14 cellular contexts compared by ENCODE assay signal in the genomic region with DNA sequence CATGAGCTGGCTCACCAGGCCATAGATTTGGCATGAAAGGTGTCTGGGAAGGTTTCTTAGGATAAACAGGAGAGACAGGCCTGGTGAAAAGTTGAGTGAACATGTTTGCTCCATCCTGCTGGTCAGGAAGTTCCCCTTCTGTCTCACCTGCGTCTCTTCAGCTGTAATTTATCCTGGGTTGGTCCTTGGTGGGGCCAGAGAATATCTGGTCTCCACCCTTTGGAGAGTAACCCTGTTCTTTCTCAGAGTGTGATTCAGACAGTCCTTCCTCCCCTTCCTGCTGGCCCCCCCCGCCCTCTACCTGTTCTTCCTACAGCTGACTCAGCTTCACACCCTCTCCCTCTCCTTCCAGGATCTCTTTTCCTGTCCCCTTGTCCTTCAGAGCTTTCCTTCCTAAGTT. TPM values are rescaled to one million over a fixed set of nuclear protein-coding genes. Genes with fewer than 3 reads are reported as not detected.
DNase-seq lines count a peak whose midpoint lies in the region; ATAC-seq and TF ChIP-seq lines count a peak whose summit lies in the region.
"Had no signal": no experiment of that assay in that cellular context is flagged by ENCODE, and none has a peak within 500 bp of the region (broad histone marks: within the 10 kb centered on the region; RNA-seq: fewer than 3 reads in every experiment).

No MANE protein-coding gene starts in this region.

- H3K9me3 ChIP-seq in H9 (ENCODE audit: control insufficient read depth, low read depth, low read length) = no peaks in the 10 kb centered on the region
- no peaks in the 10 kb centered on the region for H3K9me3 ChIP-seq in hepatocyte (ENCODE audit: low read depth)
- no peaks in the 10 kb centered on the region for H3K9me3 ChIP-seq in smooth muscle cell (replicated peaks; ENCODE audit: low read depth)
- no peaks in the 10 kb centered on the region for H3K9me3 ChIP-seq in upper lobe of right lung

- peaks cover 2% of the 10 kb centered on the region for H3F3A ChIP-seq in smooth muscle cell (ENCODE audit: low read depth)

- H3K79me1 ChIP-seq in H9 (ENCODE audit: insufficient read depth, low read depth, low read length, poor library complexity, severe bottlenecking) = no peaks in the 10 kb centered on the region

- H3K36me3 ChIP-seq in hepatocyte (replicated peaks; ENCODE audit: insufficient read depth, low read depth) (no peaks in the 10 kb centered on the region), smooth muscle cell (ENCODE audit: low read depth) (no peaks in the 10 kb centered on the region), upper lobe of right lung (no peaks in the 10 kb centered on the region)

- H3K4me3 ChIP-seq in hepatocyte (no peak overlapping the region), smooth muscle cell (no peak overlapping the region), upper lobe of right lung (no peak overlapping the region)

- no peak overlapping the region for H2BK120ac ChIP-seq in H9 (ENCODE audit: low read depth, low read length, poor library complexity, severe bottlenecking)

- no peak overlapping the region for H3K23ac ChIP-seq in H9 (ENCODE audit: insufficient read length, low read depth, low read length)

- H2BK5ac ChIP-seq in H9 (ENCODE audit: insufficient read length, low read length) = no peak overlapping the region

- H3T11ph ChIP-seq in H9 (ENCODE audit: low read length) = no peak overlapping the region

- no peak overlapping the region for H3K4ac ChIP-seq in H9 (ENCODE audit: low read depth, low read length)

- H3K4me1 ChIP-seq in H9 (ENCODE audit: insufficient read depth, low read length) = peaks cover 8% of the 10 kb centered on the region; the same call in 1 of the 2 replicates
- H3K4me1 ChIP-seq in hepatocyte (ENCODE audit: insufficient read depth) = peaks cover 38% of the 10 kb centered on the region
- peaks cover 9% of the 10 kb centered on the region for H3K4me1 ChIP-seq in smooth muscle cell (ENCODE audit: low read depth)
- H3K4me1 ChIP-seq in upper lobe of right lung = peaks cover 35% of the 10 kb centered on the region

- TF ChIP-seq CTCF in H9 (conservative IDR thresholded peaks at IDR 0.05) (no peak), WTC11 (IDR thresholded peaks at IDR 0.05) (no peak), hepatocyte (IDR thresholded peaks at IDR 0.05; ENCODE audit: poor library complexity) (no peak), smooth muscle cell (IDR thresholded peaks at IDR 0.05; ENCODE audit: borderline replicate concordance, insufficient read depth, poor library complexity, severe bottlenecking) (no peak), upper lobe of right lung (IDR thresholded peaks at IDR 0.05) (no peak)

- H3K4me3 Mint-ChIP-seq in H9 (no peak overlapping the region), WTC11 (no peak overlapping the region)

- H2AK5ac ChIP-seq in H9 (ENCODE audit: insufficient read length, low read length) = no peak overlapping the region

- H3K14ac ChIP-seq in H9 (ENCODE audit: insufficient read depth, low read length) = no peak overlapping the region

- no peaks in the 10 kb centered on the region for H4K20me1 ChIP-seq in H9 (ENCODE audit: control insufficient read depth, insufficient read depth, insufficient read length)
- peaks cover 26% of the 10 kb centered on the region for H4K20me1 ChIP-seq in hepatocyte (ENCODE audit: insufficient read depth, poor library complexity, severe bottlenecking)
- peaks cover 77% of the 10 kb centered on the region for H4K20me1 ChIP-seq in smooth muscle cell (ENCODE audit: low read depth)

- H2BK15ac ChIP-seq in H9 (ENCODE audit: low read depth, low read length) = no peak overlapping the region

- no peak overlapping the region for H2BK20ac ChIP-seq in H9 (ENCODE audit: low read depth, low read length, poor library complexity, severe bottlenecking)

- H3K4me1 Mint-ChIP-seq in H9 (peaks cover 69 to 70% of the 10 kb centered on the region in 2 experiments), WTC11 (peaks cover 69% of the 10 kb centered on the region)

- no peak overlapping the region for H2BK12ac ChIP-seq in H9 (ENCODE audit: insufficient read length, low read depth, low read length)

- H3K36me3 Mint-ChIP-seq in H9 (ENCODE audit: insufficient read depth in 1 of 3, low read depth in 3 of 3) (peaks cover 0 to 8% (median 5%) of the 10 kb centered on the region in 3 experiments; a peak in 3 of 7 replicates), WTC11 (no peaks in the 10 kb centered on the region)

- no peak overlapping the region for H3K56ac ChIP-seq in H9 (ENCODE audit: insufficient read length, low read depth, low read length)

- intact Hi-C loops in upper lobe of right lung (cut with DNase I) = no loop called here

- H3K9ac ChIP-seq in H9 (ENCODE audit: extremely low read depth, insufficient read length, low read length) (no peak overlapping the region), smooth muscle cell (ENCODE audit: low read depth) (peak overlapping the region; percentile 57)

- ATAC-seq in WTC11 (no peak), upper lobe of right lung (no peak)
- ATAC-seq: activated naive CD4-positive, alpha-beta T cell treated with anti-CD3 and anti-CD28 coated beads, Interleukin-2, amount 50 U/mL, for 72 hours; Right ventricle myocardium inferior had no signal

- no peak overlapping the region for H4K8ac ChIP-seq in H9 (replicated peaks; ENCODE audit: insufficient read length, low read depth, low read length)

- H3K9me3 Mint-ChIP-seq in H9 = no peaks in the 10 kb centered on the region
- H3K9me3 Mint-ChIP-seq in WTC11 = no peaks in the 10 kb centered on the region

- peaks cover 2% of the 10 kb centered on the region; the same call in 1 of the 2 replicates for H3K79me2 ChIP-seq in H9 (ENCODE audit: insufficient read depth, low read length)
- H3K79me2 ChIP-seq in hepatocyte = peaks cover 74% of the 10 kb centered on the region
- H3K79me2 ChIP-seq in smooth muscle cell (ENCODE audit: low read depth) = peaks cover 25% of the 10 kb centered on the region

- H3K27me3 Mint-ChIP-seq in H9 (ENCODE audit: low read depth) = no peaks in the 10 kb centered on the region
- H3K27me3 Mint-ChIP-seq in WTC11 (ENCODE audit: low read depth) = no peaks in the 10 kb centered on the region

- H3K27ac ChIP-seq in H9 (ENCODE audit: insufficient read length, low read depth, low read length) = no peak overlapping the region
- H3K27ac ChIP-seq in hepatocyte = peak overlapping the region; percentile 81
- H3K27ac ChIP-seq in smooth muscle cell (ENCODE audit: low read depth) = peak overlapping the region; percentile 82
- H3K27ac ChIP-seq in upper lobe of right lung = no peak overlapping the region

- POLR2A ChIA-PET in WTC11 (lab: Charles Lee) = no interaction called here

- no peaks in the 10 kb centered on the region for H3K23me2 ChIP-seq in H9 (ENCODE audit: insufficient read length, low read depth, low read length, poor library complexity, severe bottlenecking)

- no peaks in the 10 kb centered on the region; the same call in 1 of the 2 replicates for H3K27me3 ChIP-seq in H9 (ENCODE audit: insufficient read depth, low read length)
- no peaks in the 10 kb centered on the region for H3K27me3 ChIP-seq in hepatocyte
- H3K27me3 ChIP-seq in smooth muscle cell (ENCODE audit: low read depth) = no peaks in the 10 kb centered on the region
- H3K27me3 ChIP-seq in upper lobe of right lung = no peaks in the 10 kb centered on the region

- H3K18ac ChIP-seq in H9 (ENCODE audit: insufficient read length, low read depth, low read length) = no peak overlapping the region

- CTCF ChIA-PET in WTC11 (lab: Charles Lee) = interaction anchor here (1.5 kb wide), 1 partner anchor 11 kb away, joined by 3 read pairs; no protein-coding TSS in a partner anchor

- no peak overlapping the region for H4K5ac ChIP-seq in H9 (ENCODE audit: insufficient read length, low read depth, low read length)

- H4K91ac ChIP-seq in H9 (ENCODE audit: insufficient read length, low read depth, low read length) = no peak overlapping the region

- H2AFZ ChIP-seq in H9 (ENCODE audit: low read length) = no peak overlapping the region
- H2AFZ ChIP-seq in hepatocyte = no peak overlapping the region
- H2AFZ ChIP-seq in smooth muscle cell (ENCODE audit: low read depth) = no peak overlapping the region

- WGBS in H9 (ENCODE audit: extremely low coverage, insufficient read length, low lambda C conversion rate) = no CpG with 5 or more reads among the region's 2 CpGs
- 73% methylated on average over 2 of the region's 2 CpGs for WGBS in hepatocyte (ENCODE audit: low lambda C conversion rate, missing lambda C conversion rate)
- WGBS in smooth muscle cell (ENCODE audit: low lambda C conversion rate) = 88% methylated on average over 2 of the region's 2 CpGs

- no peaks in the 10 kb centered on the region for H3K9me2 ChIP-seq in hepatocyte (replicated peaks; ENCODE audit: insufficient read depth)

- H3K27ac Mint-ChIP-seq in H9 = peak overlapping the region; percentile 28 to 93 (median 65); a peak in 5 of 7 replicates
- peak overlapping the region; percentile 96 for H3K27ac Mint-ChIP-seq in WTC11

- DNase-seq in H9 (no peak), WTC11 (ENCODE audit: low spot score) (no peak), hepatocyte (ENCODE audit: low spot score) (peak; percentile 39), smooth muscle cell (lab: John Stamatoyannopoulos, UW; ENCODE audit: unreplicated experiment) (no peak), NCI-H345 treated with DMSO at 0.1 percent for 48 hours (lab: John Stamatoyannopoulos, UW; ENCODE audit: unreplicated experiment) (no peak), upper lobe of right lung (no peak), amniotic stem cell (lab: John Stamatoyannopoulos, UW) (no peak), NCI-H1105 (lab: John Stamatoyannopoulos, UW) (no peak)
- DNase-seq: activated CD4-positive, alpha-beta T cell treated with anti-CD3 and anti-CD28 coated beads for 1 hour; MM.1S; NCI-H2107 had no signal

- H3K4me2 ChIP-seq in H9 (ENCODE audit: insufficient read depth, insufficient read length, low read length) (no peak overlapping the region), hepatocyte (no peak overlapping the region), smooth muscle cell (no peak overlapping the region)

RNA-seq across cellular contexts. Expression of a gene that starts 17.1 kb away (rescaled TPM):
- total RNA-seq in H9 (2021) (64.3 and 68.8 TPM in 2 replicates), WTC11 (2021) (92.1 to 105 TPM (median 96.2 TPM) in 3 replicates), hepatocyte (24.4 and 45.3 TPM in 2 replicates), smooth muscle cell (25.3 and 26.6 TPM in 2 replicates), upper lobe of right lung (121 TPM)
- polyA plus RNA-seq in hepatocyte (39.7 and 49.4 TPM in 2 replicates), smooth muscle cell (26.8 and 40.3 TPM in 2 replicates)

RNA-seq across cellular contexts. Expression of a gene that starts 43.3 kb away (rescaled TPM):
- total RNA-seq in H9 (2021) (63.3 and 66.6 TPM in 2 replicates), WTC11 (2021) (51.3 to 64.9 TPM (median 52.1 TPM) in 3 replicates), hepatocyte (13.9 and 25.2 TPM in 2 replicates), smooth muscle cell (19.9 and 20.3 TPM in 2 replicates), upper lobe of right lung (33.4 TPM)
- polyA plus RNA-seq in hepatocyte (21.8 and 27.3 TPM in 2 replicates), smooth muscle cell (9.9 and 26.4 TPM in 2 replicates)

RNA-seq across cellular contexts. Expression of a gene that starts 49.1 kb away (rescaled TPM):
- 4.0 and 4.4 TPM in 2 replicates for total RNA-seq in H9 (2021)
- total RNA-seq in WTC11 (2021) = 8.2 to 8.7 TPM (median 8.7 TPM) in 3 replicates
- 7.4 and 9.1 TPM in 2 replicates for total RNA-seq in hepatocyte
- 8.8 and 14.1 TPM in 2 replicates for polyA plus RNA-seq in hepatocyte
- 5.0 and 9.9 TPM in 2 replicates for total RNA-seq in smooth muscle cell
- polyA plus RNA-seq in smooth muscle cell = 10.7 and 14.1 TPM in 2 replicates
- 2.7 TPM for total RNA-seq in upper lobe of right lung

RNA-seq across cellular contexts. Expression of a gene that starts 52.7 kb away (rescaled TPM):
- 0.31 and 0.61 TPM in 2 replicates for total RNA-seq in H9 (2021)
- 0.64 to 0.78 TPM (median 0.70 TPM) in 3 replicates for total RNA-seq in WTC11 (2021)
- 0.60 and 1.0 TPM in 2 replicates for total RNA-seq in hepatocyte
- polyA plus RNA-seq in hepatocyte = 0.83 and 1.2 TPM in 2 replicates
- 1.7 and 4.3 TPM in 2 replicates for total RNA-seq in smooth muscle cell
- 0.83 and 2.7 TPM in 2 replicates for polyA plus RNA-seq in smooth muscle cell
- total RNA-seq in upper lobe of right lung = 0.98 TPM
- total RNA-seq: myocyte had no signal

Comparison
In these comparisons a context has a peak if more than half of its experiments do, and no peak if none do; other contexts are left out.
1. H3K27ac ChIP-seq: peak in hepatocyte (single experiment) and smooth muscle cell (single experiment); none in H9 (single experiment) and upper lobe of right lung (single experiment).